ENCODE assay signal across 34 cellular contexts in genomic region chr17:82373731-82374625, GRCh38. TPM values are rescaled to one million over a fixed set of nuclear protein-coding genes. Genes with fewer than 3 reads are reported as not detected.
A peak's percentile ranks its signal among the peaks of the same experiment; 100 is the strongest.
DNase-seq lines count a peak whose midpoint lies in the region; ATAC-seq, FAIRE-seq and TF ChIP-seq lines count a peak whose summit lies in the region.
"Had no signal": no experiment of that assay in that cellular context is flagged by ENCODE, and none has a peak within 500 bp of the region (broad histone marks: within the 10 kb centered on the region; RNA-seq: fewer than 3 reads in every experiment).

No MANE protein-coding gene starts in this region.

- ATAC-seq in left cardiac atrium: no peak
- ATAC-seq in stimulated activated naive CD8-positive, alpha-beta T cell treated with anti-CD3 and anti-CD28 coated beads, Interleukin-15, amount 100 ng/mL, for 72 hours: no peak
- ATAC-seq: activated CD8-positive, alpha-beta memory T cell treated with anti-CD3 and anti-CD28 coated beads, Interleukin-2, amount 10 ng/mL, durations not matched to agents 7 days and 5 days; CD8-positive, alpha-beta T cell; GM12878; left colon; sciatic nerve had no signal

- no peaks in the 10 kb centered on the region for H3K36me3 Mint-ChIP-seq in type B pancreatic cell
- H3K36me3 Mint-ChIP-seq: activated CD8-positive, alpha-beta memory T cell treated with anti-CD3 and anti-CD28 coated beads, Interleukin-2, amount 10 ng/mL, durations not matched to agents 7 days and 5 days; CD8-positive, alpha-beta T cell; memory B cell had no signal

- H3K9ac ChIP-seq in kidney (ENCODE audit: low read length in 2 of 2): no peak overlapping the region

- TF ChIP-seq CTCF in right atrium auricular region (IDR thresholded peaks at IDR 0.05) (no peak), kidney (IDR thresholded peaks at IDR 0.05; ENCODE audit: borderline replicate concordance, extremely low read depth, insufficient read depth) (no peak), type B pancreatic cell (conservative IDR thresholded peaks at IDR 0.05) (no peak)

- H3K27ac Mint-ChIP-seq in type B pancreatic cell: no peak overlapping the region
- H3K27ac Mint-ChIP-seq in stimulated activated naive CD8-positive, alpha-beta T cell treated with anti-CD3 and anti-CD28 coated beads, Interleukin-15, amount 100 ng/mL, for 72 hours: no peak overlapping the region
- H3K27ac Mint-ChIP-seq: activated CD8-positive, alpha-beta memory T cell treated with anti-CD3 and anti-CD28 coated beads, Interleukin-2, amount 10 ng/mL, durations not matched to agents 7 days and 5 days; CD8-positive, alpha-beta T cell; GM23338; memory B cell; T-helper 1 cell treated with Interleukin-12 subunit alpha and Interleukin-12 subunit beta and Interleukin-4 antibody, amounts not matched to agents 30 μg/mL and 1 μg/mL, for 36 hours had no signal

- H3K27me3 ChIP-seq in right atrium auricular region: peaks cover 0 to 17% of the 10 kb centered on the region in 2 donors
- H3K27me3 ChIP-seq: vagina had no signal

- DNase-seq in left cardiac atrium (peak; percentile 13), right atrium auricular region (ENCODE audit: low spot score) (no peak), kidney (peak; percentile 76), type B pancreatic cell (ENCODE audit: extremely low spot score, unreplicated experiment) (no peak), NCI-H1930 (lab: John Stamatoyannopoulos, UW) (no peak)
- DNase-seq in stimulated activated naive CD8-positive, alpha-beta T cell treated with anti-CD3 and anti-CD28 coated beads, Interleukin-15, amount 100 ng/mL, for 72 hours: no peak
- DNase-seq: activated CD8-positive, alpha-beta memory T cell treated with anti-CD3 and anti-CD28 coated beads, Interleukin-2, amount 10 ng/mL, durations not matched to agents 7 days and 5 days; activated gamma-delta T cell treated with Interleukin-2 at 50 U/mL for 16 hours; activated T-cell treated with anti-CD3 and anti-CD28 coated beads, Interleukin-2, amount 50 U/mL, for 48 hours; CD8-positive, alpha-beta T cell; DMS 273 treated with DMSO at 0.1 percent for 48 hours; left colon; NCI-H1092 treated with DMSO at 0.1 percent for 48 hours; NCI-H187; NCI-H2171 treated with DMSO at 0.1 percent for 48 hours; stimulated activated CD4-positive, alpha-beta T cell treated with anti-CD3 and anti-CD28 coated beads, Interleukin-12 subunit alpha, Interleukin-12 subunit beta, amount 100 ng/mL, for 4 hours; stimulated activated CD4-positive, alpha-beta T cell treated with anti-CD3 and anti-CD28 coated beads, Interleukin-2, amount 100 ng/mL, for 48 hours; stomach had no signal

- no peaks in the 10 kb centered on the region for H3K9me3 Mint-ChIP-seq in type B pancreatic cell
- no peaks in the 10 kb centered on the region for H3K9me3 Mint-ChIP-seq in stimulated activated naive CD8-positive, alpha-beta T cell treated with anti-CD3 and anti-CD28 coated beads, Interleukin-15, amount 100 ng/mL, for 72 hours
- H3K9me3 Mint-ChIP-seq: CD8-positive, alpha-beta T cell; memory B cell; T-helper 1 cell treated with Interleukin-12 subunit alpha and Interleukin-12 subunit beta and Interleukin-4 antibody, amounts not matched to agents 30 μg/mL and 1 μg/mL, for 36 hours had no signal

- H3K4me3 Mint-ChIP-seq in type B pancreatic cell: peak overlapping the region; percentile 48
- H3K4me3 Mint-ChIP-seq in stimulated activated naive CD8-positive, alpha-beta T cell treated with anti-CD3 and anti-CD28 coated beads, Interleukin-15, amount 100 ng/mL, for 72 hours: no peak overlapping the region
- H3K4me3 Mint-ChIP-seq: activated CD8-positive, alpha-beta memory T cell treated with anti-CD3 and anti-CD28 coated beads, Interleukin-2, amount 10 ng/mL, durations not matched to agents 7 days and 5 days; CD8-positive, alpha-beta T cell; memory B cell had no signal

- intact Hi-C loops in left cardiac atrium (cut with DNase I): no loop called here
- intact Hi-C loops in kidney (cut with DNase I): no loop called here

- H3K4me3 ChIP-seq in right atrium auricular region (no peak overlapping the region), kidney (ENCODE audit: low read length in 2 of 2) (no peak overlapping the region)
- H3K4me3 ChIP-seq: ascending aorta, GM12878, GM23338, hepatocyte, prostate gland, stomach, vagina had no signal

- peaks cover 9% of the 10 kb centered on the region for H3K4me1 Mint-ChIP-seq in type B pancreatic cell (ENCODE audit: unreplicated experiment)
- peaks cover 26% of the 10 kb centered on the region for H3K4me1 Mint-ChIP-seq in stimulated activated naive CD8-positive, alpha-beta T cell treated with anti-CD3 and anti-CD28 coated beads, Interleukin-15, amount 100 ng/mL, for 72 hours
- H3K4me1 Mint-ChIP-seq: GM23338 had no signal

- H3K27me3 Mint-ChIP-seq in type B pancreatic cell: peaks cover 30% of the 10 kb centered on the region
- H3K27me3 Mint-ChIP-seq in stimulated activated naive CD8-positive, alpha-beta T cell treated with anti-CD3 and anti-CD28 coated beads, Interleukin-15, amount 100 ng/mL, for 72 hours: peaks cover 78% of the 10 kb centered on the region

- H3K36me3 ChIP-seq in right atrium auricular region: no peaks in the 10 kb centered on the region
- H3K36me3 ChIP-seq in kidney (ENCODE audit: control insufficient read depth in 1 of 2, insufficient read depth in 2 of 2, low read length in 2 of 2): no peaks in the 10 kb centered on the region
- H3K36me3 ChIP-seq: ascending aorta, prostate gland, stomach, vagina had no signal

- FAIRE-seq in kidney (lab: Jason Lieb, UNC): no peak
- FAIRE-seq: colon, endothelial cell of umbilical vein, frontal cortex, GM12878, TTC549 had no signal

- H3K9me3 ChIP-seq in right atrium auricular region: no peaks in the 10 kb centered on the region
- H3K9me3 ChIP-seq in kidney (ENCODE audit: control insufficient read depth in 1 of 2, low read length in 2 of 2): no peaks in the 10 kb centered on the region
- H3K9me3 ChIP-seq: ascending aorta, prostate gland, stomach, vagina had no signal

- H3K27ac ChIP-seq in right atrium auricular region: no peak overlapping the region
- H3K27ac ChIP-seq in kidney (ENCODE audit: low read depth in 2 of 2, low read length in 2 of 2): no peak overlapping the region
- H3K27ac ChIP-seq: ascending aorta, hepatocyte, prostate gland, stomach, vagina had no signal

- H3K4me1 ChIP-seq in right atrium auricular region (peaks cover 0 to 27% of the 10 kb centered on the region in 2 donors), kidney (ENCODE audit: control insufficient read depth in 1 of 2, insufficient read depth in 1 of 2, low read depth in 1 of 2, low read length in 2 of 2) (peaks cover 0 to 6% of the 10 kb centered on the region in 2 donors)

RNA-seq across cellular contexts. Expression of gene UTS2R, which starts 2.4 kb away (rescaled TPM):
- total RNA-seq in left cardiac atrium (1 to 10 TPM in 1 of 2 donors, under 1 TPM in 1; 0.32 to 1.4 TPM), right atrium auricular region (10 to 100 TPM in 1 of 2 donors, under 1 TPM in 1; 0.44 to 16.9 TPM), kidney (not detected), type B pancreatic cell (ENCODE audit: low replicate concordance) (0.21 and 0.97 TPM in 2 replicates)
- polyA plus RNA-seq in kidney (ENCODE audit: insufficient read depth, low read depth, low replicate concordance): not detected
- total RNA-seq: ascending aorta; CD8-positive, alpha-beta T cell; endothelial cell of umbilical vein; frontal cortex; HT-29; left colon; prostate gland; RPMI7951; sciatic nerve; SK-MEL-5; stomach; vagina had no signal
- polyA plus RNA-seq: endothelial cell of umbilical vein, GM23338, hepatocyte, stomach had no signal

RNA-seq across cellular contexts. Expression of gene TEX19, which starts 14.9 kb away (rescaled TPM):
- total RNA-seq in left cardiac atrium (not detected), right atrium auricular region (not detected), kidney (not detected), type B pancreatic cell (ENCODE audit: low replicate concordance) (0.14 TPM in 1 of 2 replicates, not detected in the other)
- not detected for polyA plus RNA-seq in kidney (ENCODE audit: insufficient read depth, low read depth, low replicate concordance)
- total RNA-seq: ascending aorta; CD8-positive, alpha-beta T cell; endothelial cell of umbilical vein; frontal cortex; hepatocyte; left colon; sciatic nerve; stomach; vagina had no signal
- polyA plus RNA-seq: hepatocyte, stomach had no signal

RNA-seq across cellular contexts. Expression of gene SECTM1, which starts 40.4 kb away (rescaled TPM):
- total RNA-seq in left cardiac atrium (10 to 100 TPM in 1 of 2 donors, 1 to 10 TPM in 1; 6.6 to 12.6 TPM), right atrium auricular region (1 to 10 TPM; 3.1 to 7.7 TPM), kidney (87.5 TPM), type B pancreatic cell (ENCODE audit: low replicate concordance) (13.2 and 17.7 TPM in 2 replicates)
- 15.4 TPM for polyA plus RNA-seq in kidney (ENCODE audit: insufficient read depth, low read depth, low replicate concordance)
- total RNA-seq: GM12878 had no signal

RNA-seq across cellular contexts. Expression of gene HEXD, which starts 44.2 kb away (rescaled TPM):
- 10 to 100 TPM; 14.3 to 16.3 TPM for total RNA-seq in left cardiac atrium
- 10 to 100 TPM; 11.3 to 15.6 TPM for total RNA-seq in right atrium auricular region
- 39.2 TPM for total RNA-seq in kidney
- polyA plus RNA-seq in kidney (ENCODE audit: insufficient read depth, low read depth, low replicate concordance): 42.0 TPM
- total RNA-seq in type B pancreatic cell (ENCODE audit: low replicate concordance): 47.5 and 49.7 TPM in 2 replicates

RNA-seq across cellular contexts. Expression of gene OGFOD3, which starts 44.4 kb away (rescaled TPM):
- total RNA-seq in left cardiac atrium (10 to 100 TPM; 27.2 to 32.0 TPM), right atrium auricular region (10 to 100 TPM; 26.4 to 32.4 TPM), kidney (36.1 TPM), type B pancreatic cell (ENCODE audit: low replicate concordance) (24.5 and 31.6 TPM in 2 replicates)
- polyA plus RNA-seq in kidney (ENCODE audit: insufficient read depth, low read depth, low replicate concordance): 27.8 TPM

Comparison
In these comparisons a context has a peak if more than half of its experiments do, and no peak if none do; other contexts are left out.
1. DNase-seq: peak in left cardiac atrium (single experiment) and kidney (single experiment); none in right atrium auricular region (single experiment), type B pancreatic cell (single experiment), stimulated activated naive CD8-positive, alpha-beta T cell treated with anti-CD3 and anti-CD28 coated beads, Interleukin-15, amount 100 ng/mL, for 72 hours (0 of 2) and NCI-H1930 (0 of 2).